8 cellular contexts compared by ENCODE assay signal in the genomic region with DNA sequence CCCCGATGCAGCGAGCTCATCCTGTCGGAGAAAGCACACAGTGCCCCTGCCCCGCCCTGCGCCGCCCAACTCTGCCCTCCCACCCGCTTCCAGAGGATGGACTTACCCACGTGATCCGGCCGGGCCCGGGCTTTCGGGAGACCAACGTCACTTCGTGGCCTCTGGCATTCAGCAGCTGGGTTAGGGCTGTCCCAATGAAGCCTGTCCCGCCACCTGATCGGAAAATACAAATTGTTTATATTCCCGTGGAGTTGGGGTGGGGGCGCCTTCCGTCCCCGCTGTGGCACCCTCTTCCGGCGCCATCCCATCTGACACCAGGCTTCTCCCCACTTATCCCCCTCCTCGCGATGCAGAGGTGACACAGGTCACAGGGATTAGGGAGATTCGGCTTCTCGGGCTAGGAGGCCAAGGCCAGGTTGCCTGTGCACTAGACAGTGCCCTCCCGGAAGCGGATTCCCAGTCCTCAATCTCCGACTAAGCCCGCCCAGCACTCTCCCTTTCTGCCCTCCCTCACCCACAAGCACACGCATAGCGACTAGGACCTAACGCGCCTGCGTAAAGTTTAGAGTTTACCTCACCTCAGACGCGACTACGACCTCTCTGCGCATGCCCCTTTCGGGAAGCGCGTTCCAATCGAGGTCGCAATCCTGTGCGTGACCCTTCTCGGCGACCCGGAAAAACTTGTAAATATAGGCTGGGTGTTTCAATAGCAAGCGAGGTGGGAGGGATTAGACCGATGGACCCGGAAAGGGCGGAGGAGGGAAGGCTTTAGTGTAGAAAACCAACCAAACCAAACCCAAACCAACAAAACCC. TPM values are rescaled to one million over a fixed set of nuclear protein-coding genes. Genes with fewer than 3 reads are reported as not detected.
A peak's percentile ranks its signal among the peaks of the same experiment; 100 is the strongest.
DNase-seq lines count a peak whose midpoint lies in the region; ATAC-seq, FAIRE-seq and TF ChIP-seq lines count a peak whose summit lies in the region.

TSS of gene SDR39U1 (minus strand) at position 537 of the 813 bp plus-strand sequence. CDS start at position 530, 7 bp downstream.

- peak within 1 kb of the TSS; percentile 86 for H2AFZ ChIP-seq in keratinocyte (ENCODE audit: control insufficient read depth, low read length)

- H3K4me1 ChIP-seq in keratinocyte (ENCODE audit: control insufficient read depth, extremely low read depth, insufficient read depth, low read length), result peaks cover 12% of the 10 kb centered on the region

- peaks cover 23 to 45% of the 10 kb centered on the region in 2 experiments for H3K36me3 ChIP-seq in keratinocyte (ENCODE audit: control insufficient read depth in 2 of 2, extremely low read depth in 1 of 2, insufficient read depth in 2 of 2, low read length in 2 of 2)

- dilution Hi-C loops in keratinocyte (cut with MboI; ENCODE audit: extremely low pct_ligation_motif_present, low sequenced_read_pairs), result no loop called here

- TF ChIP-seq CTCF in keratinocyte (optimal IDR thresholded peaks at IDR 0.05 in 1 of 3, IDR thresholded peaks at IDR 0.05 in 1 of 3, conservative IDR thresholded peaks at IDR 0.05 in 1 of 3; ENCODE audit: extremely low read depth in 1 of 3, insufficient read depth in 2 of 3, low read length in 3 of 3), result no peak

- peaks cover 21% of the 10 kb centered on the region for H3K79me2 ChIP-seq in keratinocyte (ENCODE audit: control insufficient read depth, insufficient read depth, low read length)

- H4K20me1 ChIP-seq in keratinocyte (ENCODE audit: control insufficient read depth, extremely low read depth, insufficient read depth, low read length), result no peaks in the 10 kb centered on the region

- no peaks in the 10 kb centered on the region for H3K9me1 ChIP-seq in keratinocyte (ENCODE audit: control insufficient read depth, extremely low read depth, insufficient read depth, low read length)

- H3K4me3 ChIP-seq in keratinocyte (ENCODE audit: control insufficient read depth in 2 of 3, extremely low read depth in 1 of 3, insufficient read depth in 2 of 3, low read depth in 1 of 3, low read length in 3 of 3), result peak within 1 kb of the TSS; percentile 69 to 98 (median 97)

- H3K27ac ChIP-seq in keratinocyte (ENCODE audit: control insufficient read depth, insufficient read depth, low read length), result peak within 1 kb of the TSS; percentile 90

- H3K9me3 ChIP-seq in keratinocyte (ENCODE audit: control insufficient read depth, low read depth, low read length), result no peaks in the 10 kb centered on the region

- FAIRE-seq in keratinocyte (lab: Jason Lieb, UNC), result peak; percentile 88

- H3K4me2 ChIP-seq in keratinocyte (ENCODE audit: control insufficient read depth, extremely low read depth, insufficient read depth, low read depth, low read length), result peak within 1 kb of the TSS; percentile 97

- DNase-seq in AG20443 (ENCODE audit: low spot score), result peak; percentile 97
- peak; percentile 99 for DNase-seq in NCI-H460 (ENCODE audit: extremely low read depth, low read depth)
- peak; percentile 92 for DNase-seq in activated CD4-positive, CD25-positive, alpha-beta regulatory T cell treated with anti-CD3 and anti-CD28 coated beads, Interleukin-2, amount 50 U/mL, for 72 hours
- peak; percentile 80 to 98 for DNase-seq in cerebellar nuclear complex (lab: John Stamatoyannopoulos, UW)
- DNase-seq in keratinocyte (ENCODE audit: low read depth, low spot score), result peak; percentile 91
- DNase-seq in stimulated activated CD4-positive, alpha-beta T cell treated with anti-CD3 and anti-CD28 coated beads, Interleukin-15, amount 100 ng/mL, for 1 hour (ENCODE audit: low read depth in 1 of 2, low spot score in 1 of 2), result peak; percentile 82 to 92

- ATAC-seq in GM19043 (IDR thresholded peaks at IDR 0.05; ENCODE audit: low read depth, unreplicated experiment) (peak; percentile 89), HG03378 (IDR thresholded peaks at IDR 0.05; ENCODE audit: unreplicated experiment) (peak; percentile 92)

- peak within 1 kb of the TSS; percentile 90 for H3K9ac ChIP-seq in keratinocyte (ENCODE audit: control insufficient read depth, extremely low read depth, insufficient read depth, low read length)

- no peaks in the 10 kb centered on the region for H3K27me3 ChIP-seq in keratinocyte (ENCODE audit: control insufficient read depth, extremely low read depth, insufficient read depth, low read length)

RNA-seq across cellular contexts. Expression of gene SDR39U1, which starts in this region (rescaled TPM):
- total RNA-seq in NCI-H460 (2014; rRNA removed; shearing (Covaris generic)), result 22.6 and 24.7 TPM in 2 replicates
- polyA plus RNA-seq in NCI-H460 (2014; cell fraction: nucleus; rRNA removed), result 93.3 and 132 TPM in 2 replicates
- polyA plus RNA-seq in keratinocyte, result 25.3 to 31.1 TPM (median 27.4 TPM) in 3 replicates
- polyA plus RNA-seq in keratinocyte (2011; ENCODE audit: low read depth), result 1.6 TPM
- 12.9 and 25.7 TPM in 2 replicates for polyA plus RNA-seq in keratinocyte (2011; cell fraction: cytosol; rRNA removed)
- 82.1 and 87.4 TPM in 2 replicates for polyA plus RNA-seq in keratinocyte (2011; cell fraction: nucleus; rRNA removed)
- polyA plus RNA-seq in keratinocyte (2012; ENCODE audit: low replicate concordance), result 23.7 and 29.3 TPM in 2 replicates
- 7.9 to 14.1 TPM (median 8.1 TPM) in 3 replicates for polyA minus RNA-seq in keratinocyte
- polyA minus RNA-seq in keratinocyte (2011; cell fraction: cytosol; rRNA and poly(A)+ RNA removed), result 14.2 TPM
- polyA minus RNA-seq in keratinocyte (2011; cell fraction: nucleus; rRNA and poly(A)+ RNA removed), result 7.8 and 9.8 TPM in 2 replicates

Comparison
In these comparisons a context has a peak if more than half of its experiments do, and no peak if none do; other contexts are left out.
1. Peak in every context shown above with its lines: DNase-seq, ATAC-seq, H3K4me3 ChIP-seq and H3K27ac ChIP-seq.